Comparison of ENCODE assay signal across 8 cellular contexts in the genomic region with DNA sequence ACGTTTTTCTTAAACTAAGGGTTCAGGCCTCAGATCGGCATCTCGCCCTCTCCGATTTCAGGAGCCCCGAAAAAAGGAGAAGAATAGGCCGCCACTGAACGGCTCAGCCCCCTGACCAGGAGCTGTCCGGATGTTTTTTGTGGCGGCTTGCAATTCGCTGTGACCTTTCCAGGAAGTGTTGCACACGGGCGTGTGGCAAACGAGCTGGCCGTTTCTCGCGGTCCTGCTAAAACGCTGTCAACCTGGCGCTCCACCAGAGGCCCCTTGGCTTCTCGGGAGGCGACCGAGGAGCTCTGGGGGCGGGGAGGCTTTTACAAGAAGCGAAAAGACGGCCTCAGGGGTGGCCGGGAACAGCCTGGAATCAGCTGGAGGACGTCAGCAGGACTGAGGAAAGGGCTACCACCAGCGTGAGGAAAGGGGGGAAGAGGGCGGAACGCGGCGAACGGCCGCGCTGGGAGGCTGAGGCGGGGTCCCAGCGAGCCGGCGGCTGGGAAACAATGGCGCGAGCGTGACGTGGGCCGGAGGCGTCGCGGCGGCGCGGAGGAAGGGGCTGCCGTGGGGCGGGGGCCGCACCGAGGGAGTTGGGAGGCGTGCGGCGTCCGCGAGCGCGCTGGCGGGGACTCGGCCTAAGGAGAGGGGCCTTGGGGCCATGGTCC. TPM values are rescaled to one million over a fixed set of nuclear protein-coding genes. Genes with fewer than 3 reads are reported as not detected.
DNase-seq lines count a peak whose midpoint lies in the region; ATAC-seq and TF ChIP-seq lines count a peak whose summit lies in the region.

No MANE protein-coding gene starts in this region.

- H3K4me3 ChIP-seq in cardiac fibroblast (replicated peaks in 1 of 2; ENCODE audit: low read depth in 2 of 2, low read length in 2 of 2): peak overlapping the region; percentile 78
- H3K4me3 ChIP-seq in smooth muscle cell: peak overlapping the region; percentile 99

- peaks cover 14% of the 10 kb centered on the region for H3K4me1 ChIP-seq in smooth muscle cell (ENCODE audit: low read depth)

- peaks cover 9% of the 10 kb centered on the region for H3F3A ChIP-seq in smooth muscle cell (ENCODE audit: low read depth)

- DNase-seq in NCI-H1694 treated with DMSO at 0.1 percent for 48 hours (lab: John Stamatoyannopoulos, UW): peak; percentile 26
- peak; percentile 82 to 87 for DNase-seq in cardiac fibroblast (ENCODE audit: low read depth in 2 of 2)
- peak; percentile 55 for DNase-seq in inferior parietal cortex (ENCODE audit: extremely low spot score)
- DNase-seq in smooth muscle cell (lab: John Stamatoyannopoulos, UW; ENCODE audit: unreplicated experiment): peak; percentile 60

- H3K9ac ChIP-seq in smooth muscle cell (ENCODE audit: low read depth): peak overlapping the region; percentile 98

- peak overlapping the region; percentile 91 for H2AFZ ChIP-seq in smooth muscle cell (ENCODE audit: low read depth)

- H3K36me3 ChIP-seq in smooth muscle cell (ENCODE audit: low read depth): no peaks in the 10 kb centered on the region

- no peaks in the 10 kb centered on the region for H3K9me3 ChIP-seq in smooth muscle cell (replicated peaks; ENCODE audit: low read depth)

- peaks cover 46% of the 10 kb centered on the region for H4K20me1 ChIP-seq in smooth muscle cell (ENCODE audit: low read depth)

- no peaks in the 10 kb centered on the region for H3K27me3 ChIP-seq in smooth muscle cell (ENCODE audit: low read depth)

- no peak for TF ChIP-seq CTCF in VCaP (conservative IDR thresholded peaks at IDR 0.05)
- TF ChIP-seq CTCF in cardiac fibroblast (IDR thresholded peaks at IDR 0.05; ENCODE audit: low read depth, low read length): no peak
- no peak for TF ChIP-seq CTCF in smooth muscle cell (IDR thresholded peaks at IDR 0.05; ENCODE audit: borderline replicate concordance, insufficient read depth, poor library complexity, severe bottlenecking)

- peak overlapping the region; percentile 95 for H3K4me2 ChIP-seq in smooth muscle cell

- H3K27ac ChIP-seq in VCaP (peak overlapping the region; percentile 94), smooth muscle cell (ENCODE audit: low read depth) (peak overlapping the region; percentile 95)

- H3K79me2 ChIP-seq in smooth muscle cell (ENCODE audit: low read depth): peaks cover 52% of the 10 kb centered on the region

- 2% methylated on average over 50 of the region's 62 CpGs for WGBS in smooth muscle cell (ENCODE audit: low lambda C conversion rate)

- ATAC-seq in GM18502 (IDR thresholded peaks at IDR 0.05; ENCODE audit: poor library complexity, unreplicated experiment) (peak; percentile 52), HG02678 (IDR thresholded peaks at IDR 0.05; ENCODE audit: unreplicated experiment) (peak; percentile 47), GM18870 (IDR thresholded peaks at IDR 0.05; ENCODE audit: unreplicated experiment) (no peak)

RNA-seq across cellular contexts. Expression of a gene that starts 0.5 kb away (rescaled TPM):
- total RNA-seq in smooth muscle cell: 32.2 and 33.5 TPM in 2 replicates
- polyA plus RNA-seq in smooth muscle cell: 19.1 and 23.8 TPM in 2 replicates

RNA-seq across cellular contexts. Expression of a gene that starts 53.1 kb away (rescaled TPM):
- total RNA-seq in smooth muscle cell: not detected in 2 replicates
- not detected in 2 replicates for polyA plus RNA-seq in smooth muscle cell

Comparison
In these comparisons a context has a peak if more than half of its experiments do, and no peak if none do; other contexts are left out.
1. DNase-seq: peak in every context shown above with its lines; median percentile 84 in cardiac fibroblast; 60 in smooth muscle cell; 55 in inferior parietal cortex; 26 in NCI-H1694 treated with DMSO at 0.1 percent for 48 hours.